In genomic region chr1:15952317-15953258, GRCh38 we compare ENCODE assay signal across 8 cellular contexts. TPM values are rescaled to one million over a fixed set of nuclear protein-coding genes. Genes with fewer than 3 reads are reported as not detected.
A peak's percentile ranks its signal among the peaks of the same experiment; 100 is the strongest.
DNase-seq lines count a peak whose midpoint lies in the region; ATAC-seq, FAIRE-seq and TF ChIP-seq lines count a peak whose summit lies in the region.

No MANE protein-coding gene starts in this region.

- ATAC-seq in left lobe of liver = no peak

- no peaks in the 10 kb centered on the region for H4K20me1 ChIP-seq in keratinocyte (ENCODE audit: control insufficient read depth, extremely low read depth, insufficient read depth, low read length)

- FAIRE-seq in keratinocyte (lab: Jason Lieb, UNC) (peak; percentile 96), urothelium cell line (lab: Jason Lieb, UNC) (no peak)

- no peaks in the 10 kb centered on the region for H3K9me3 ChIP-seq in keratinocyte (ENCODE audit: control insufficient read depth, low read depth, low read length)

- H3K9me1 ChIP-seq in keratinocyte (ENCODE audit: control insufficient read depth, extremely low read depth, insufficient read depth, low read length) = peaks cover 2% of the 10 kb centered on the region

- H3K9ac ChIP-seq in keratinocyte (ENCODE audit: control insufficient read depth, extremely low read depth, insufficient read depth, low read length) = peak overlapping the region; percentile 75

- peak overlapping the region; percentile 82 for H3K4me2 ChIP-seq in keratinocyte (ENCODE audit: control insufficient read depth, extremely low read depth, insufficient read depth, low read depth, low read length)

- H3K27me3 ChIP-seq in keratinocyte (ENCODE audit: control insufficient read depth, extremely low read depth, insufficient read depth, low read length) = no peaks in the 10 kb centered on the region

- H3K36me3 ChIP-seq in keratinocyte (ENCODE audit: control insufficient read depth in 2 of 2, extremely low read depth in 1 of 2, insufficient read depth in 2 of 2, low read length in 2 of 2) = peaks cover 5 to 19% of the 10 kb centered on the region in 2 experiments

- peak; percentile 68 for DNase-seq in stimulated activated CD4-positive, alpha-beta T cell treated with anti-CD3 and anti-CD28 coated beads, Interleukin-1b, Interleukin-23, amount 100 ng/mL, for 48 hours
- DNase-seq in stimulated activated CD4-positive, alpha-beta T cell treated with anti-CD3 and anti-CD28 coated beads, Interleukin-4, amount 100 ng/mL, for 4 hours = no peak
- DNase-seq in activated T-cell treated with anti-CD3 and anti-CD28 coated beads for 48 hours (ENCODE audit: low read depth) = peak; percentile 49
- peak; percentile 97 for DNase-seq in keratinocyte (ENCODE audit: low read depth, low spot score)
- DNase-seq in urothelium cell line (ENCODE audit: low spot score) = peak; percentile 63
- no peak for DNase-seq in anterior cingulate cortex (lab: John Stamatoyannopoulos, UW)
- no peak for DNase-seq in left lobe of liver (ENCODE audit: low spot score)
- no peak for DNase-seq in NCI-H748 treated with DMSO at 0.1 percent for 48 hours (lab: John Stamatoyannopoulos, UW)

- peaks cover 42% of the 10 kb centered on the region for H3K79me2 ChIP-seq in keratinocyte (ENCODE audit: control insufficient read depth, insufficient read depth, low read length)

- peak in 1 of 3 experiments; percentile 20 for TF ChIP-seq CTCF in keratinocyte (optimal IDR thresholded peaks at IDR 0.05 in 1 of 3, IDR thresholded peaks at IDR 0.05 in 1 of 3, conservative IDR thresholded peaks at IDR 0.05 in 1 of 3; ENCODE audit: extremely low read depth in 1 of 3, insufficient read depth in 2 of 3, low read length in 3 of 3)

- peak overlapping the region in 2 of 3 experiments; percentile 26 to 36 for H3K4me3 ChIP-seq in keratinocyte (ENCODE audit: control insufficient read depth in 2 of 3, extremely low read depth in 1 of 3, insufficient read depth in 2 of 3, low read depth in 1 of 3, low read length in 3 of 3)

- peak overlapping the region; percentile 98 for H3K27ac ChIP-seq in keratinocyte (ENCODE audit: control insufficient read depth, insufficient read depth, low read length)

- peaks cover 80% of the 10 kb centered on the region for H3K4me1 ChIP-seq in keratinocyte (ENCODE audit: control insufficient read depth, extremely low read depth, insufficient read depth, low read length)

- H2AFZ ChIP-seq in keratinocyte (ENCODE audit: control insufficient read depth, low read length) = no peak overlapping the region

- dilution Hi-C loops in keratinocyte (cut with MboI; ENCODE audit: extremely low pct_ligation_motif_present, low sequenced_read_pairs) = no loop called here

RNA-seq across cellular contexts. Expression of gene ZBTB17, which starts 23.3 kb away (rescaled TPM):
- 18.4 to 46.0 TPM (median 19.7 TPM) in 3 replicates for polyA plus RNA-seq in keratinocyte
- 19.9 TPM for polyA plus RNA-seq in keratinocyte (2011; ENCODE audit: low read depth)
- polyA plus RNA-seq in keratinocyte (2011; cell fraction: cytosol; rRNA removed) = 14.4 and 22.8 TPM in 2 replicates
- 54.4 and 73.4 TPM in 2 replicates for polyA plus RNA-seq in keratinocyte (2011; cell fraction: nucleus; rRNA removed)
- polyA plus RNA-seq in keratinocyte (2012; ENCODE audit: low replicate concordance) = 17.7 and 30.4 TPM in 2 replicates
- polyA minus RNA-seq in keratinocyte = 30.1 to 46.5 TPM (median 44.2 TPM) in 3 replicates
- 45.1 TPM for polyA minus RNA-seq in keratinocyte (2011; cell fraction: cytosol; rRNA and poly(A)+ RNA removed)
- 27.1 and 27.3 TPM in 2 replicates for polyA minus RNA-seq in keratinocyte (2011; cell fraction: nucleus; rRNA and poly(A)+ RNA removed)
- 14.3 TPM for total RNA-seq in left lobe of liver

RNA-seq across cellular contexts. Expression of gene SRARP, which starts 51.4 kb away (rescaled TPM):
- polyA plus RNA-seq in keratinocyte = not detected in 3 replicates
- not detected for polyA plus RNA-seq in keratinocyte (2011; ENCODE audit: low read depth)
- not detected in 2 replicates for polyA plus RNA-seq in keratinocyte (2011; cell fraction: cytosol; rRNA removed)
- polyA plus RNA-seq in keratinocyte (2011; cell fraction: nucleus; rRNA removed) = not detected in 2 replicates
- not detected in 2 replicates for polyA plus RNA-seq in keratinocyte (2012; ENCODE audit: low replicate concordance)
- 0.06 to 0.13 TPM in 2 of 3 replicates, not detected in the other for polyA minus RNA-seq in keratinocyte
- polyA minus RNA-seq in keratinocyte (2011; cell fraction: cytosol; rRNA and poly(A)+ RNA removed) = not detected
- polyA minus RNA-seq in keratinocyte (2011; cell fraction: nucleus; rRNA and poly(A)+ RNA removed) = not detected in 2 replicates
- total RNA-seq in left lobe of liver = not detected

Comparison
In these comparisons a context has a peak if more than half of its experiments do, and no peak if none do; other contexts are left out.
1. DNase-seq: peak in stimulated activated CD4-positive, alpha-beta T cell treated with anti-CD3 and anti-CD28 coated beads, Interleukin-1b, Interleukin-23, amount 100 ng/mL, for 48 hours (single experiment), activated T-cell treated with anti-CD3 and anti-CD28 coated beads for 48 hours (single experiment), keratinocyte (single experiment) and urothelium cell line (single experiment); none in stimulated activated CD4-positive, alpha-beta T cell treated with anti-CD3 and anti-CD28 coated beads, Interleukin-4, amount 100 ng/mL, for 4 hours (0 of 2), anterior cingulate cortex (0 of 58), left lobe of liver (single experiment) and NCI-H748 treated with DMSO at 0.1 percent for 48 hours (single experiment).